18 cellular contexts compared by ENCODE assay signal in genomic region chr18:68083131-68083530, GRCh38.
DNase-seq lines count a peak whose midpoint lies in the region; ATAC-seq and TF ChIP-seq lines count a peak whose summit lies in the region.
"Had no signal": no experiment of that assay in that cellular context is flagged by ENCODE, and none has a peak within 500 bp of the region (broad histone marks: within the 10 kb centered on the region; RNA-seq: fewer than 3 reads in every experiment).

No MANE protein-coding gene starts in this region.

- H3K9me3 ChIP-seq in skeletal muscle satellite cell (replicated peaks; ENCODE audit: low read length) (no peaks in the 10 kb centered on the region), hepatocyte (ENCODE audit: low read depth) (no peaks in the 10 kb centered on the region)
- H3K9me3 ChIP-seq: upper lobe of left lung had no signal

- H4K20me1 ChIP-seq in hepatocyte (ENCODE audit: insufficient read depth, poor library complexity, severe bottlenecking) = no peaks in the 10 kb centered on the region

- H3K4me2 ChIP-seq in skeletal muscle satellite cell (ENCODE audit: low read length) = peak overlapping the region; percentile 60
- H3K4me2 ChIP-seq in hepatocyte = no peak overlapping the region

- no peak for TF ChIP-seq CTCF in fibroblast of villous mesenchyme (IDR thresholded peaks at IDR 0.05; ENCODE audit: insufficient read depth, low read depth, low read length)
- no peak for TF ChIP-seq CTCF in hepatocyte (IDR thresholded peaks at IDR 0.05; ENCODE audit: poor library complexity)

- H3K79me2 ChIP-seq in hepatocyte = no peaks in the 10 kb centered on the region

- H3K4me1 ChIP-seq in skeletal muscle satellite cell (ENCODE audit: control insufficient read depth, insufficient read depth, low read length) (peaks cover 10% of the 10 kb centered on the region), hepatocyte (ENCODE audit: insufficient read depth) (no peaks in the 10 kb centered on the region)
- H3K4me1 ChIP-seq: upper lobe of left lung had no signal

- peak overlapping the region; percentile 24 for H3K9ac ChIP-seq in skeletal muscle satellite cell (ENCODE audit: low read depth, low read length)

- no peak overlapping the region for H2AFZ ChIP-seq in hepatocyte

- WGBS in hepatocyte (ENCODE audit: low lambda C conversion rate, missing lambda C conversion rate) = 86% methylated on average over 4 of the region's 4 CpGs

- H3K27me3 ChIP-seq in skeletal muscle satellite cell (ENCODE audit: control insufficient read depth, insufficient read depth, low read length) (no peaks in the 10 kb centered on the region), hepatocyte (no peaks in the 10 kb centered on the region)
- H3K27me3 ChIP-seq: dorsolateral prefrontal cortex, upper lobe of left lung had no signal

- DNase-seq in GM03348 (ENCODE audit: low spot score) (peak; percentile 40), amniotic epithelial cell (ENCODE audit: low read depth) (peak; percentile 96), fibroblast of villous mesenchyme (ENCODE audit: low read depth) (peak; percentile 38), hepatocyte (ENCODE audit: low spot score) (no peak)
- DNase-seq: activated CD4-positive, alpha-beta T cell treated with anti-CD3 and anti-CD28 coated beads, Interleukin-2, amount 10 ng/mL, durations not matched to agents 24 days and 14 days; amniotic stem cell; CD8-positive, alpha-beta memory T cell; dorsolateral prefrontal cortex; GDM1; left colon; NCI-H146; NCI-H526 treated with DMSO at 0.1 percent for 48 hours; stimulated activated CD4-positive, alpha-beta T cell treated with anti-CD3 and anti-CD28 coated beads, Interleukin-4, amount 100 ng/mL, for 1 hour; upper lobe of left lung had no signal

- H3K36me3 ChIP-seq in skeletal muscle satellite cell (ENCODE audit: insufficient read depth, low read length) (no peaks in the 10 kb centered on the region), hepatocyte (replicated peaks; ENCODE audit: insufficient read depth, low read depth) (no peaks in the 10 kb centered on the region)
- H3K36me3 ChIP-seq: upper lobe of left lung had no signal

- no peak overlapping the region for H3K4me3 ChIP-seq in fibroblast of villous mesenchyme (ENCODE audit: low read depth, low read length)
- no peak overlapping the region for H3K4me3 ChIP-seq in skeletal muscle satellite cell (ENCODE audit: low read length)
- no peak overlapping the region for H3K4me3 ChIP-seq in hepatocyte
- H3K4me3 ChIP-seq: dorsolateral prefrontal cortex, K562, upper lobe of left lung had no signal

- no peaks in the 10 kb centered on the region for H3K9me2 ChIP-seq in hepatocyte (replicated peaks; ENCODE audit: insufficient read depth)

- no peak overlapping the region for H3K27ac ChIP-seq in hepatocyte
- H3K27ac ChIP-seq: dorsolateral prefrontal cortex, upper lobe of left lung had no signal

- ATAC-seq in HG02973 (IDR thresholded peaks at IDR 0.05; ENCODE audit: unreplicated experiment) (no peak), HG03469 (IDR thresholded peaks at IDR 0.05; ENCODE audit: unreplicated experiment) (no peak)
- ATAC-seq: K562, left colon had no signal
